Comparison of ENCODE assay signal across 17 cellular contexts in the genomic region with DNA sequence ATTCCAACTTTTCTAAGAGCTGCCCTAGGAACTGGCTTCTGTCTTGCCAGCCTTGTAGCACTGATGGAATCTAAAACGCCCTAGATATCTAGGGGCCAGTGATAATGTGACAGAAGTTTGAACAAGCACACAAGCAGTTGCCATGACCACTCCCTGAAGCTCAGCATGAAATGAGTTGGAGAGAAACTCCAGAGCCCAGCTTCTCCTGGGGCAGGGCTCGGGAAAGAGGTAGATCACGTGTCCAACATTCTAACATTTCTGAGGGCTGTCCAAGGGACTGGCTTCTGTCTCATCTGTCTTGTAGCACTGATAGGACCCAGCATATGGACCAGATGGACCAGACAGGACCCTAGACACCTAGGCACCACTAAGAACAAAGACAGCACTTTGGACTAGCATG.
"Had no signal": no experiment of that assay in that cellular context is flagged by ENCODE, and none has a peak within 500 bp of the region (broad histone marks: within the 10 kb centered on the region; RNA-seq: fewer than 3 reads in every experiment).

No MANE protein-coding gene starts in this region.

- H3K27ac ChIP-seq: epithelial cell of prostate, esophagus squamous epithelium, left lung, neutrophil, stomach, thoracic aorta, transverse colon had no signal

- H3K4me3 ChIP-seq: esophagus squamous epithelium, left lung, lung, stomach, thoracic aorta, transverse colon had no signal

- H3K27me3 Mint-ChIP-seq: naive thymus-derived CD4-positive, alpha-beta T cell had no signal

- H3K9me3 ChIP-seq: neutrophil had no signal

- DNase-seq: effector memory CD4-positive, alpha-beta T cell; esophagus squamous epithelium; foreskin fibroblast; hippocampal formation; left lung; mesenchymal stem cell; naive thymus-derived CD4-positive, alpha-beta T cell; small intestine; stimulated activated CD4-positive, alpha-beta T cell treated with anti-CD3 and anti-CD28 coated beads, Interleukin-12 subunit alpha, Interleukin-12 subunit beta, amount 100 ng/mL, for 4 hours; stimulated activated naive CD4-positive, alpha-beta T cell; stomach; substantia nigra; transverse colon had no signal

- H3K27me3 ChIP-seq: esophagus squamous epithelium, left lung, neutrophil, stomach, transverse colon had no signal

- H3K4me1 ChIP-seq: esophagus squamous epithelium, left lung, stomach, transverse colon had no signal

- ATAC-seq: left lung; naive thymus-derived CD4-positive, alpha-beta T cell had no signal

- H3K4me3 Mint-ChIP-seq: naive thymus-derived CD4-positive, alpha-beta T cell had no signal
